Comparison of ENCODE assay signal across 20 cellular contexts in genomic region chrX:119026344-119026743, GRCh38. TPM values are rescaled to one million over a fixed set of nuclear protein-coding genes. Genes with fewer than 3 reads are reported as not detected.
"Had no signal": no experiment of that assay in that cellular context is flagged by ENCODE, and none has a peak within 500 bp of the region (broad histone marks: within the 10 kb centered on the region; RNA-seq: fewer than 3 reads in every experiment).

No MANE protein-coding gene starts in this region.

RNA-seq across cellular contexts. Expression of gene CT47C1, which starts 46.4 kb away (rescaled TPM):
- total RNA-seq: activated naive CD4-positive, alpha-beta T cell treated with anti-CD3 and anti-CD28 coated beads for 36 hours; activated naive CD4-positive, alpha-beta T cell treated with anti-CD3 and anti-CD28 coated beads, Interleukin-2, amount 50 U/mL, for 72 hours; activated naive CD8-positive, alpha-beta T cell treated with anti-CD3 and anti-CD28 coated beads for 36 hours; activated naive CD8-positive, alpha-beta T cell treated with anti-CD3 and anti-CD28 coated beads, Interleukin-2, amount 10 ng/mL, durations not matched to agents 7 days and 5 days; activated T-cell treated with anti-CD3 and anti-CD28 coated beads, Interleukin-2, amount 50 U/mL, for 4 hours; activated T-cell treated with anti-CD3 and anti-CD28 coated beads, Interleukin-2, amount 50 U/mL, for 72 hours; activated T-helper 1 cell treated with anti-CD3 and anti-CD28 coated beads, Interleukin-12 subunit alpha, Interleukin-12 subunit beta, Interleukin-2, Interleukin-4 antibody, amounts not matched to agents 30 ng/mL and 10 ng/mL and 1 ng/mL, durations not matched to agents 14 hours and 24 hours and 36 hours; activated T-helper 17 cell treated with anti-CD3 and anti-CD28 coated beads, Interleukin-2, amount 50 U/mL, for 72 hours; activated T-helper 2 cell treated with anti-CD3 and anti-CD28 coated beads, Interferon-gamma antibody, Interleukin-2, Interleukin-4, amounts not matched to agents 10 μg/mL and 5 μg/mL and 100 μg/mL, durations not matched to agents 14 hours and 24 hours and 36 hours; adrenal gland; aorta; ascending aorta; body of pancreas; breast epithelium; bronchial epithelial cell; cardiac muscle cell; cardiac septum; cerebellum; chondrocyte had no signal
- polyA plus RNA-seq: adipose tissue, adrenal gland, aorta, cardiac muscle cell had no signal

RNA-seq across cellular contexts. Expression of gene LONRF3, which starts 51.9 kb away (rescaled TPM):
- polyA plus RNA-seq: cardiac muscle cell had no signal
